ENCODE assay signal across 32 cellular contexts in the genomic region with DNA sequence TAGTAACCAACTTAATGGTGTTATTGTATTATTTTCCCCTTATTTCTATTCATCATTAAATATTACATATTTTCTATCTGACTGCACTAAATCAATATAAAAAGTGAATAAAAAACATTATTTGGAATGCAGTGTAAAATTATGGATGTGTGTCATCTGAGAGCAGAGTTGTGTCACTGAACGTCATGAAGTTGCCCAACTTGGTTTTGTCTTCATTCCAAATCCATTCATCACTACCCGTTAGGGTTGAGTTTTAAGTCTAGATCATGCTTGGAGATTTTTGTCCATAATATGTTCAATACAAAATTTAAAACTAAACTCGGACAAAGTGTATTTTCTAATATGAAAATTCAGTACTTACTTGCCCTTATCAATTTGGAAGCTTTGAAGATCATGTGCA. TPM values are rescaled to one million over a fixed set of nuclear protein-coding genes. Genes with fewer than 3 reads are reported as not detected.
"Had no signal": no experiment of that assay in that cellular context is flagged by ENCODE, and none has a peak within 500 bp of the region (broad histone marks: within the 10 kb centered on the region; RNA-seq: fewer than 3 reads in every experiment).

No MANE protein-coding gene starts in this region.

- H3K27me3 ChIP-seq: adrenal gland, ascending aorta, body of pancreas, cardiac muscle cell had no signal

- FAIRE-seq: K562, TTC549 had no signal

- H3K4me1 ChIP-seq: adrenal gland, ascending aorta, body of pancreas had no signal

- H3K4me3 Mint-ChIP-seq: activated CD4-positive, alpha-beta T cell treated with anti-CD3 and anti-CD28 coated beads, Interleukin-2, amount 10 ng/mL, durations not matched to agents 7 days and 5 days; activated CD8-positive, alpha-beta T cell treated with anti-CD3 and anti-CD28 coated beads for 36 hours; activated naive CD4-positive, alpha-beta T cell treated with anti-CD3 and anti-CD28 coated beads, Interleukin-2, amount 10 ng/mL, durations not matched to agents 7 days and 5 days; activated naive CD8-positive, alpha-beta T cell treated with anti-CD3 and anti-CD28 coated beads for 36 hours; activated T-cell treated with anti-CD3 and anti-CD28 coated beads, Interleukin-2, amount 50 U/mL, for 72 hours; T-cell had no signal

- H3K4me3 ChIP-seq: adrenal gland, ascending aorta, body of pancreas, cardiac muscle cell, K562, SK-N-MC had no signal

- H3K27ac Mint-ChIP-seq: activated CD4-positive, alpha-beta T cell treated with anti-CD3 and anti-CD28 coated beads, Interleukin-2, amount 10 ng/mL, durations not matched to agents 7 days and 5 days; activated CD8-positive, alpha-beta T cell treated with anti-CD3 and anti-CD28 coated beads for 36 hours; activated naive CD4-positive, alpha-beta T cell treated with anti-CD3 and anti-CD28 coated beads, Interleukin-2, amount 10 ng/mL, durations not matched to agents 7 days and 5 days; activated naive CD8-positive, alpha-beta T cell treated with anti-CD3 and anti-CD28 coated beads for 36 hours; activated T-cell treated with anti-CD3 and anti-CD28 coated beads, Interleukin-2, amount 50 U/mL, for 72 hours; activated T-helper 2 cell treated with anti-CD3 and anti-CD28 coated beads, Interferon-gamma antibody, Interleukin-2, Interleukin-4, amounts not matched to agents 10 μg/mL and 5 μg/mL and 100 μg/mL, durations not matched to agents 14 hours and 24 hours and 36 hours; T-cell had no signal

- DNase-seq: activated CD4-positive, alpha-beta T cell treated with anti-CD3 and anti-CD28 coated beads, Interleukin-2, amount 10 ng/mL, durations not matched to agents 7 days and 5 days; activated CD4-positive, CD25-positive, alpha-beta regulatory T cell; activated CD8-positive, alpha-beta memory T cell treated with anti-CD3 and anti-CD28 coated beads, Interleukin-2, amount 50 U/mL, for 4 hours; activated CD8-positive, alpha-beta T cell treated with anti-CD3 and anti-CD28 coated beads for 36 hours; activated gamma-delta T cell treated with Interleukin-2 at 50 U/mL for 16 hours; activated naive CD4-positive, alpha-beta T cell treated with anti-CD3 and anti-CD28 coated beads, Interleukin-2, amount 10 ng/mL, durations not matched to agents 7 days and 5 days; activated naive CD8-positive, alpha-beta T cell treated with anti-CD3 and anti-CD28 coated beads for 36 hours; activated T-cell treated with anti-CD3 and anti-CD28 coated beads, Interleukin-2, amount 50 U/mL, for 72 hours; adrenal gland; body of pancreas; Karpas-422; NCI-H1092; NCI-H1417; NCI-H1930; NCI-H2171 treated with DMSO at 0.1 percent for 48 hours; NCI-H226; NCI-H526 treated with DMSO at 0.1 percent for 48 hours; NCI-H82; RPMI8226; T-cell; T-helper 2 cell; T1000 had no signal

- H3K9me3 Mint-ChIP-seq: activated T-helper 2 cell treated with anti-CD3 and anti-CD28 coated beads, Interferon-gamma antibody, Interleukin-2, Interleukin-4, amounts not matched to agents 10 μg/mL and 5 μg/mL and 100 μg/mL, durations not matched to agents 14 hours and 24 hours and 36 hours had no signal

- H3K4me1 Mint-ChIP-seq: activated CD4-positive, alpha-beta T cell treated with anti-CD3 and anti-CD28 coated beads, Interleukin-2, amount 10 ng/mL, durations not matched to agents 7 days and 5 days; activated naive CD4-positive, alpha-beta T cell treated with anti-CD3 and anti-CD28 coated beads, Interleukin-2, amount 10 ng/mL, durations not matched to agents 7 days and 5 days; activated naive CD8-positive, alpha-beta T cell treated with anti-CD3 and anti-CD28 coated beads for 36 hours; T-cell had no signal

- H3K9me3 ChIP-seq: adrenal gland, ascending aorta, body of pancreas had no signal

- H3K27ac ChIP-seq: adrenal gland, ascending aorta, body of pancreas, cardiac muscle cell, SK-N-MC, VCaP had no signal

- H3K36me3 ChIP-seq: adrenal gland, ascending aorta, cardiac muscle cell had no signal

- H3K27me3 Mint-ChIP-seq: activated CD8-positive, alpha-beta T cell treated with anti-CD3 and anti-CD28 coated beads for 36 hours; activated naive CD8-positive, alpha-beta T cell treated with anti-CD3 and anti-CD28 coated beads for 36 hours; T-cell had no signal

- ATAC-seq: activated CD8-positive, alpha-beta T cell treated with anti-CD3 and anti-CD28 coated beads for 36 hours; activated T-cell treated with anti-CD3 and anti-CD28 coated beads, Interleukin-2, amount 50 U/mL, for 72 hours; body of pancreas; K562; Right ventricle myocardium inferior; T-cell had no signal

RNA-seq across cellular contexts. Expression of gene KLRF1, which starts 16.1 kb away (rescaled TPM):
- total RNA-seq: activated CD8-positive, alpha-beta T cell treated with anti-CD3 and anti-CD28 coated beads for 36 hours; activated naive CD8-positive, alpha-beta T cell treated with anti-CD3 and anti-CD28 coated beads for 36 hours; activated T-helper 2 cell treated with anti-CD3 and anti-CD28 coated beads, Interferon-gamma antibody, Interleukin-2, Interleukin-4, amounts not matched to agents 10 μg/mL and 5 μg/mL and 100 μg/mL, durations not matched to agents 14 hours and 24 hours and 36 hours; ascending aorta; body of pancreas; cardiac muscle cell; OCI-LY7 had no signal
- polyA plus RNA-seq: cardiac muscle cell had no signal

RNA-seq across cellular contexts. Expression of gene CLEC2B, which starts 25.7 kb away (rescaled TPM):
- total RNA-seq: cardiac muscle cell had no signal

RNA-seq across cellular contexts. Expression of gene KLRF2, which starts 37.9 kb away (rescaled TPM):
- total RNA-seq: activated CD8-positive, alpha-beta T cell treated with anti-CD3 and anti-CD28 coated beads for 36 hours; activated naive CD8-positive, alpha-beta T cell treated with anti-CD3 and anti-CD28 coated beads for 36 hours; activated T-cell treated with anti-CD3 and anti-CD28 coated beads, Interleukin-2, amount 50 U/mL, for 72 hours; activated T-helper 2 cell treated with anti-CD3 and anti-CD28 coated beads, Interferon-gamma antibody, Interleukin-2, Interleukin-4, amounts not matched to agents 10 μg/mL and 5 μg/mL and 100 μg/mL, durations not matched to agents 14 hours and 24 hours and 36 hours; adrenal gland; ascending aorta; body of pancreas; cardiac muscle cell; K562; NCI-H460; OCI-LY7; Right ventricle myocardium inferior; T-cell had no signal
- polyA plus RNA-seq: adrenal gland, cardiac muscle cell, K562 had no signal
